14 cellular contexts compared by ENCODE assay signal in the genomic region with DNA sequence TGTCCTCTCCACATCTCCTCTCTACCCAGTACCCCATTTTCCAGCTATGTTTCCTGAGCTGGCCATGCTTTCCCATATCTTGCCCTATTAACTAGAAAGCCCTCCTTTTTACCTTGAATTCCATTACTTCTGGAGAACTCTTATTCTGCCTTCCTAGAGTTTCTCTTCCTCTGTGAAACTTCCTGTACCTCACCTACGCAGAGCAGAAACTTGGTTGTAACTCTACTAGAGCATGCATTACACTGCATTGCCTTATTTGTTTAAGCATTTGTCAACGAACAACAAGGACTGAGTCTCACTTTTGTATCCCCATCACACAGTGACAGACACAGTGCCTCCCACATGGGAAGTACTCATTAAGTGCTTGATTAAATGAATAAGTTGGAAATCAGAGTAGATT. TPM values are rescaled to one million over a fixed set of nuclear protein-coding genes. Genes with fewer than 3 reads are reported as not detected.
A peak's percentile ranks its signal among the peaks of the same experiment; 100 is the strongest.
DNase-seq lines count a peak whose midpoint lies in the region; ATAC-seq, FAIRE-seq and TF ChIP-seq lines count a peak whose summit lies in the region.
"Had no signal": no experiment of that assay in that cellular context is flagged by ENCODE, and none has a peak within 500 bp of the region (broad histone marks: within the 10 kb centered on the region; RNA-seq: fewer than 3 reads in every experiment).

No MANE protein-coding gene starts in this region.

- H3K27ac Mint-ChIP-seq in HFFc6, result peak overlapping the region; percentile 74; the same call in 1 of the 2 replicates
- no peak overlapping the region for H3K27ac Mint-ChIP-seq in activated naive CD4-positive, alpha-beta T cell treated with anti-CD3 and anti-CD28 coated beads, Interleukin-2, amount 10 ng/mL, durations not matched to agents 7 days and 5 days

- POLR2A ChIA-PET in SK-N-SH (lab: Yijun Ruan, JAX), result no interaction called here
- POLR2A ChIA-PET in K562 (lab: Yijun Ruan, JAX), result interaction anchor here (1.8 to 2.3 kb wide), 2 partner anchors 10 to 13 kb away, joined by 6 to 7 read pairs; no protein-coding TSS in a partner anchor

- H3K9me1 ChIP-seq in K562 (ENCODE audit: control insufficient read depth, insufficient read depth, low read length), result no peaks in the 10 kb centered on the region

- H3K4me3 Mint-ChIP-seq in HFFc6, result no peak overlapping the region
- no peak overlapping the region for H3K4me3 Mint-ChIP-seq in activated naive CD4-positive, alpha-beta T cell treated with anti-CD3 and anti-CD28 coated beads, Interleukin-2, amount 10 ng/mL, durations not matched to agents 7 days and 5 days

- H3K79me2 ChIP-seq in SK-N-SH (ENCODE audit: insufficient read depth) (peaks cover 100% of the 10 kb centered on the region), K562 (ENCODE audit: control insufficient read depth, insufficient read depth, low read length) (peaks cover 62% of the 10 kb centered on the region)

- no peak overlapping the region for H3K4me2 ChIP-seq in SK-N-SH
- H3K4me2 ChIP-seq in K562 (ENCODE audit: insufficient read depth, low read length), result no peak overlapping the region

- intact Hi-C loops in K562 (cut with micrococcal nuclease), result no loop called here

- peak; percentile 1; the same call in 2 of the 3 replicates for ATAC-seq in SK-N-SH treated with all-trans-retinoic acid at 6 μM for 48 hours
- ATAC-seq in K562, result no peak; the same call in 2 of the 3 replicates

- CTCF ChIA-PET in SK-N-SH (lab: Yijun Ruan, JAX) (interaction anchor here (0.8 to 2.0 kb wide), 5 partner anchors 8 to 148 kb away, joined by 3 to 7 read pairs (median 4); no protein-coding TSS in a partner anchor), K562 (lab: Yijun Ruan, JAX; ENCODE audit: low intra/inter-chr PET ratio) (no interaction called here)
- CTCF ChIA-PET in activated naive CD4-positive, alpha-beta T cell treated with anti-CD3 and anti-CD28 coated beads, Interleukin-2, amount 10 ng/mL, durations not matched to agents 7 days and 5 days (lab: Charles Lee), result interaction anchor here (0.8 to 1.5 kb wide), 3 partner anchors 30 to 147 kb away, joined by 3 to 4 read pairs (median 3); no protein-coding TSS in a partner anchor

- DNase-seq in SK-N-SH (no peak), HFFc6 (no peak), K562 (ENCODE audit: extremely low read depth in 1 of 4, low spot score in 3 of 4) (no peak), tibial nerve (ENCODE audit: low spot score in 2 of 2) (no peak), urothelium cell line (ENCODE audit: low spot score) (no peak)
- no peak for DNase-seq in activated naive CD4-positive, alpha-beta T cell treated with anti-CD3 and anti-CD28 coated beads, Interleukin-2, amount 10 ng/mL, durations not matched to agents 7 days and 5 days
- DNase-seq: activated naive CD4-positive, alpha-beta T cell treated with Interleukin-2 at 50 U/mL for 16 hours; effector memory CD4-positive, alpha-beta T cell; GDM1; MG63; NCI-H748 treated with DMSO at 0.1 percent for 48 hours; transverse colon had no signal

- TF ChIP-seq POLR2A in K562 (conservative IDR thresholded peaks at IDR 0.05) (no peak), tibial nerve (IDR thresholded peaks at IDR 0.05) (no peak)

- peak overlapping the region in 1 of 2 experiments; percentile 57; a peak in 2 of 4 replicates for H3K27ac ChIP-seq in SK-N-SH (ENCODE audit: low read depth in 2 of 2, low read length in 1 of 2)
- H3K27ac ChIP-seq in K562 (ENCODE audit: extremely low read depth, low read depth, low read length), result no peak overlapping the region
- H3K27ac ChIP-seq in skeletal muscle tissue (ENCODE audit: low read depth, low read length), result peak overlapping the region; percentile 54
- H3K27ac ChIP-seq in tibial nerve, result peak overlapping the region in 2 of 4 donors; percentile 65 to 70

- in situ Hi-C loops in K562 (cut with MboI), result no loop called here

- peaks cover 39% of the 10 kb centered on the region for H3K36me3 Mint-ChIP-seq in HFFc6 (ENCODE audit: low read depth)
- peaks cover 22% of the 10 kb centered on the region for H3K36me3 Mint-ChIP-seq in activated naive CD4-positive, alpha-beta T cell treated with anti-CD3 and anti-CD28 coated beads, Interleukin-2, amount 10 ng/mL, durations not matched to agents 7 days and 5 days

- TF ChIP-seq RAD21 in SK-N-SH (IDR thresholded peaks at IDR 0.05; ENCODE audit: low read length) (no peak), K562 (CRISPR knock-in tag; conservative IDR thresholded peaks at IDR 0.05 in 1 of 2, IDR thresholded peaks at IDR 0.05 in 1 of 2) (no peak)

- no TSS peak for BruUV-seq in K562 (replicated peaks; lab: Mats Ljungman, UMichigan)

- H3K9ac ChIP-seq in SK-N-SH (no peak overlapping the region), K562 (ENCODE audit: insufficient read depth in 1 of 2, low read depth in 2 of 2, low read length in 2 of 2) (no peak overlapping the region), skeletal muscle tissue (ENCODE audit: low read depth in 1 of 3, low read length in 3 of 3) (no peak overlapping the region)

- H3F3A ChIP-seq in SK-N-SH (replicated peaks; ENCODE audit: insufficient read depth), result peaks cover 42% of the 10 kb centered on the region

- H3K4me1 Mint-ChIP-seq in HFFc6 (ENCODE audit: low read depth), result peaks cover 78% of the 10 kb centered on the region
- peaks cover 34% of the 10 kb centered on the region for H3K4me1 Mint-ChIP-seq in activated naive CD4-positive, alpha-beta T cell treated with anti-CD3 and anti-CD28 coated beads, Interleukin-2, amount 10 ng/mL, durations not matched to agents 7 days and 5 days

- H2AFZ ChIP-seq in SK-N-SH (ENCODE audit: low read depth), result no peak overlapping the region
- H2AFZ ChIP-seq in K562 (ENCODE audit: low read depth, low read length), result no peak overlapping the region

- 83% methylated on average over 2 of the region's 2 CpGs for WGBS in SK-N-SH (ENCODE audit: low lambda C conversion rate)
- WGBS in K562 (ENCODE audit: insufficient coverage, low coverage, missing lambda C conversion rate), result 70% methylated on average over 2 of the region's 2 CpGs
- WGBS in tibial nerve, 2 donors, result 55 to 61% methylated on average over 2 of the region's 2 CpGs

- H3K9me2 ChIP-seq in SK-N-SH, result no peaks in the 10 kb centered on the region

- H3K9me3 ChIP-seq in SK-N-SH, result no peaks in the 10 kb centered on the region
- H3K9me3 ChIP-seq in K562 (replicated peaks; ENCODE audit: control insufficient read depth, insufficient read depth, low read depth, low read length), result no peaks in the 10 kb centered on the region
- no peaks in the 10 kb centered on the region for H3K9me3 ChIP-seq in skeletal muscle tissue (ENCODE audit: control insufficient read depth in 3 of 3, low read length in 3 of 3)
- H3K9me3 ChIP-seq in tibial nerve, result no peaks in the 10 kb centered on the region
- H3K9me3 ChIP-seq: MG63, transverse colon had no signal

- H3K36me3 ChIP-seq in SK-N-SH (replicated peaks in 1 of 2; ENCODE audit: control insufficient read depth in 1 of 2, insufficient read depth in 2 of 2, low read length in 1 of 2) (peaks cover 3 to 33% of the 10 kb centered on the region in 2 experiments), K562 (ENCODE audit: control insufficient read depth, insufficient read depth, low read length) (peaks cover 57% of the 10 kb centered on the region), skeletal muscle tissue (ENCODE audit: control insufficient read depth in 3 of 3, insufficient read depth in 3 of 3, low read length in 3 of 3) (no peaks in the 10 kb centered on the region), tibial nerve (no peaks in the 10 kb centered on the region)

- TF ChIP-seq EP300 in SK-N-SH (IDR thresholded peaks at IDR 0.05; ENCODE audit: borderline replicate concordance in 1 of 2, low read depth in 1 of 2, low read length in 1 of 2) (no peak), K562 (IDR thresholded peaks at IDR 0.05; ENCODE audit: low read length) (no peak), tibial nerve (IDR thresholded peaks at IDR 0.05) (no peak)

- no peak for FAIRE-seq in K562 (lab: Jason Lieb, UNC)
- FAIRE-seq in urothelium cell line (lab: Jason Lieb, UNC), result no peak

- peaks cover 0 to 39% of the 10 kb centered on the region in 2 experiments; a peak in 2 of 4 replicates for H3K4me1 ChIP-seq in SK-N-SH (ENCODE audit: control insufficient read depth in 1 of 2, insufficient read depth in 2 of 2, low read depth in 1 of 2, low read length in 1 of 2)
- peaks cover 10 to 38% of the 10 kb centered on the region in 2 experiments for H3K4me1 ChIP-seq in K562 (replicated peaks in 1 of 2; ENCODE audit: control insufficient read depth in 2 of 2, insufficient read depth in 2 of 2, low read length in 2 of 2)
- peaks cover 22 to 41% (median 25%) of the 10 kb centered on the region in 3 donors for H3K4me1 ChIP-seq in skeletal muscle tissue (ENCODE audit: control insufficient read depth in 3 of 3, insufficient read depth in 3 of 3, low read length in 3 of 3)
- peaks cover 0 to 84% (median 40%) of the 10 kb centered on the region in 4 donors for H3K4me1 ChIP-seq in tibial nerve

- H3K27me3 ChIP-seq in SK-N-SH (ENCODE audit: insufficient read depth) (no peaks in the 10 kb centered on the region), K562 (ENCODE audit: control insufficient read depth in 2 of 2, insufficient read depth in 2 of 2, low read length in 2 of 2) (no peaks in the 10 kb centered on the region), skeletal muscle tissue (ENCODE audit: control insufficient read depth in 3 of 3, insufficient read depth in 3 of 3, low read length in 3 of 3) (no peaks in the 10 kb centered on the region), tibial nerve (no peaks in the 10 kb centered on the region)
- H3K27me3 ChIP-seq: MG63, transverse colon had no signal

- H3K27me3 Mint-ChIP-seq in HFFc6 (ENCODE audit: insufficient read depth), result peaks cover 3% of the 10 kb centered on the region; the same call in 1 of the 2 replicates
- no peaks in the 10 kb centered on the region for H3K27me3 Mint-ChIP-seq in activated naive CD4-positive, alpha-beta T cell treated with anti-CD3 and anti-CD28 coated beads, Interleukin-2, amount 10 ng/mL, durations not matched to agents 7 days and 5 days

- no peak for TF ChIP-seq CTCF in SK-N-SH (IDR thresholded peaks at IDR 0.05)
- no peak for TF ChIP-seq CTCF in HFFc6 (IDR thresholded peaks at IDR 0.05)
- TF ChIP-seq CTCF in K562 (IDR thresholded peaks at IDR 0.05 in 2 of 3, conservative IDR thresholded peaks at IDR 0.05 in 1 of 3; ENCODE audit: insufficient read depth in 2 of 3, low read depth in 1 of 3, low read length in 3 of 3), result no peak
- TF ChIP-seq CTCF in tibial nerve (IDR thresholded peaks at IDR 0.05), result no peak

- H3K4me3 ChIP-seq in SK-N-SH (ENCODE audit: low read depth in 2 of 2, low read length in 1 of 2), result no peak overlapping the region
- no peak overlapping the region for H3K4me3 ChIP-seq in K562
- no peak overlapping the region for H3K4me3 ChIP-seq in skeletal muscle tissue (ENCODE audit: low read length in 3 of 3)
- no peak overlapping the region for H3K4me3 ChIP-seq in tibial nerve
- H3K4me3 ChIP-seq: MG63, transverse colon had no signal

- no peaks in the 10 kb centered on the region for H3K9me3 Mint-ChIP-seq in HFFc6
- H3K9me3 Mint-ChIP-seq in activated naive CD4-positive, alpha-beta T cell treated with anti-CD3 and anti-CD28 coated beads, Interleukin-2, amount 10 ng/mL, durations not matched to agents 7 days and 5 days, result no peaks in the 10 kb centered on the region

- H4K20me1 ChIP-seq in SK-N-SH (ENCODE audit: insufficient read depth), result peaks cover 69% of the 10 kb centered on the region
- no peaks in the 10 kb centered on the region for H4K20me1 ChIP-seq in K562 (replicated peaks; ENCODE audit: control insufficient read depth, insufficient read depth, low read length)

RNA-seq across cellular contexts. Expression of gene VCL, which starts 36.4 kb away (rescaled TPM):
- polyA plus RNA-seq in SK-N-SH (2012; rRNA removed) (147 and 190 TPM in 2 replicates), K562 (2011; rRNA removed) (138 and 154 TPM in 2 replicates), K562 (2014; fragmentation: Illumina TruSeq; extraction: Trizol) (111 and 117 TPM in 2 replicates), K562 (2014; fragmentation: Nextera tagmentation; extraction: Ambion mirVana) (10 to 100 TPM; 29.8 to 53.6 TPM), K562 (2014; rRNA removed) (65.6 and 72.8 TPM in 2 replicates)
- 125 and 144 TPM in 2 replicates for polyA plus RNA-seq in SK-N-SH (2012; cell fraction: cytosol; rRNA removed)
- 170 and 281 TPM in 2 replicates for polyA plus RNA-seq in SK-N-SH (2012; cell fraction: nucleus; rRNA removed)
- 100 to 1,000 TPM; 366 to 443 (median 406) TPM for total RNA-seq in HFFc6 (2021; fragmentation: NEBNext Ultra II Directional; extraction: Animal tissue kit (Norgen Biotek cat#: 25700))
- total RNA-seq in K562 (2011; cell fraction: chromatin; rRNA removed; ENCODE audit: low replicate concordance), result 187 and 268 TPM in 2 replicates
- total RNA-seq in K562 (2011; cell fraction: nucleolus; rRNA removed), result 123 and 137 TPM in 2 replicates
- 175 and 236 TPM in 2 replicates for total RNA-seq in K562 (2011; cell fraction: nucleoplasm; rRNA removed)
- total RNA-seq in K562 (2014; rRNA removed) (72.0 and 77.3 TPM in 2 replicates), K562 (2014; rRNA removed; fragmentation: Illumina TruSeq; extraction: Trizol) (76.4 and 81.4 TPM in 2 replicates), K562 (2015; rRNA removed; fragmentation: Illumina TruSeq; extraction: Trizol) (84.3 and 87.0 TPM in 2 replicates), K562 (2021) (180 and 186 TPM in 2 replicates), skeletal muscle tissue (83.0 TPM), tibial nerve (100 to 1,000 TPM in 2 of 4 donors, 10 to 100 TPM in 2; 99.2 to 120 (median 106) TPM)
- 76.8 and 89.4 TPM in 2 replicates for polyA plus RNA-seq in K562 (2011; cell fraction: cytosol; rRNA removed)
- 176 and 196 TPM in 2 replicates for polyA plus RNA-seq in K562 (2011; cell fraction: nucleus; rRNA removed)
- polyA plus RNA-seq in K562 (2012), result 110 TPM in 2 replicates
- 163 and 186 TPM in 2 replicates for polyA minus RNA-seq in K562 (2011; rRNA and poly(A)+ RNA removed)
- polyA minus RNA-seq in K562 (2011; cell fraction: cytosol; rRNA and poly(A)+ RNA removed), result 91.8 and 115 TPM in 2 replicates
- polyA minus RNA-seq in K562 (2011; cell fraction: nucleus; rRNA and poly(A)+ RNA removed), result 133 and 174 TPM in 2 replicates
